1 cellular context compared by ENCODE assay signal in genomic region chr7:2639994-2640830, GRCh38.
TF ChIP-seq lines count a peak whose summit lies in the region.

No MANE protein-coding gene starts in this region.

TF ChIP-seq in IMR-90, 13 proteins besides CTCF, POLR2A, EP300 and RAD21 (continued from another document):
- TF ChIP-seq MAFK (IDR thresholded peaks at IDR 0.05; ENCODE audit: low read depth, low read length) = no peak
- no peak for TF ChIP-seq CHD1 (IDR thresholded peaks at IDR 0.05; ENCODE audit: low read depth, low read length)
- TF ChIP-seq, protein P1, sequence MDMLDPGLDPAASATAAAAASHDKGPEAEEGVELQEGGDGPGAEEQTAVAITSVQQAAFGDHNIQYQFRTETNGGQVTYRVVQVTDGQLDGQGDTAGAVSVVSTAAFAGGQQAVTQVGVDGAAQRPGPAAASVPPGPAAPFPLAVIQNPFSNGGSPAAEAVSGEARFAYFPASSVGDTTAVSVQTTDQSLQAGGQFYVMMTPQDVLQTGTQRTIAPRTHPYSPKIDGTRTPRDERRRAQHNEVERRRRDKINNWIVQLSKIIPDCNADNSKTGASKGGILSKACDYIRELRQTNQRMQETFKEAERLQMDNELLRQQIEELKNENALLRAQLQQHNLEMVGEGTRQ (IDR thresholded peaks at IDR 0.05; ENCODE audit: low read depth, low read length) = no peak
- no peak for TF ChIP-seq SMC3 (IDR thresholded peaks at IDR 0.05; ENCODE audit: low read depth, low read length)
- no peak for TF ChIP-seq NFE2L2 (IDR thresholded peaks at IDR 0.05; ENCODE audit: low read depth, low read length)
- TF ChIP-seq BHLHE40 (IDR thresholded peaks at IDR 0.05; ENCODE audit: low read depth, low read length) = no peak
- TF ChIP-seq MAZ (IDR thresholded peaks at IDR 0.05; ENCODE audit: borderline replicate concordance, low read depth, low read length) = no peak
- TF ChIP-seq FOS (IDR thresholded peaks at IDR 0.05; ENCODE audit: low read depth, low read length) = no peak
- TF ChIP-seq MXI1 (IDR thresholded peaks at IDR 0.05; ENCODE audit: borderline replicate concordance, low read depth, low read length) = no peak
- TF ChIP-seq RFX5 (IDR thresholded peaks at IDR 0.05; ENCODE audit: low read depth, low read length) = no peak
- no peak for TF ChIP-seq CEBPB (IDR thresholded peaks at IDR 0.05; ENCODE audit: low read depth, low read length)
- TF ChIP-seq, protein P2, sequence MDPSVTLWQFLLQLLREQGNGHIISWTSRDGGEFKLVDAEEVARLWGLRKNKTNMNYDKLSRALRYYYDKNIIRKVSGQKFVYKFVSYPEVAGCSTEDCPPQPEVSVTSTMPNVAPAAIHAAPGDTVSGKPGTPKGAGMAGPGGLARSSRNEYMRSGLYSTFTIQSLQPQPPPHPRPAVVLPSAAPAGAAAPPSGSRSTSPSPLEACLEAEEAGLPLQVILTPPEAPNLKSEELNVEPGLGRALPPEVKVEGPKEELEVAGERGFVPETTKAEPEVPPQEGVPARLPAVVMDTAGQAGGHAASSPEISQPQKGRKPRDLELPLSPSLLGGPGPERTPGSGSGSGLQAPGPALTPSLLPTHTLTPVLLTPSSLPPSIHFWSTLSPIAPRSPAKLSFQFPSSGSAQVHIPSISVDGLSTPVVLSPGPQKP (IDR thresholded peaks at IDR 0.05; ENCODE audit: borderline replicate concordance, low read depth, low read length) = no peak
TF ChIP-seq in IMR-90: peak in this region for 0.
